8 cellular contexts compared by ENCODE assay signal in genomic region chr11:75524576-75525432, GRCh38. TPM values are rescaled to one million over a fixed set of nuclear protein-coding genes. Genes with fewer than 3 reads are reported as not detected.
DNase-seq lines count a peak whose midpoint lies in the region; ATAC-seq and FAIRE-seq lines count a peak whose summit lies in the region.

No MANE protein-coding gene starts in this region.

- peak overlapping the region; percentile 14 to 61 for H3K9ac ChIP-seq in mucosa of rectum (ENCODE audit: low read depth in 1 of 2, low read length in 2 of 2)

- H3K27ac ChIP-seq in mucosa of rectum (ENCODE audit: low read depth in 2 of 2, low read length in 2 of 2): no peak overlapping the region

- no peaks in the 10 kb centered on the region for H3K9me3 Mint-ChIP-seq in T-helper 2 cell treated with Interferon-gamma antibody and Interleukin-4, amounts not matched to agents 5 μg/mL and 100 μg/mL, for 36 hours

- H3K27me3 ChIP-seq in mucosa of rectum (ENCODE audit: control insufficient read depth in 2 of 2, insufficient read depth in 2 of 2, low read length in 2 of 2): peaks cover 8 to 10% of the 10 kb centered on the region in 2 donors

- H3K36me3 ChIP-seq in mucosa of rectum (ENCODE audit: control insufficient read depth in 2 of 2, insufficient read depth in 2 of 2, low read length in 2 of 2): no peaks in the 10 kb centered on the region

- H3K4me1 Mint-ChIP-seq in T-helper 2 cell treated with Interferon-gamma antibody and Interleukin-4, amounts not matched to agents 5 μg/mL and 100 μg/mL, for 36 hours (ENCODE audit: low read depth): peaks cover 18% of the 10 kb centered on the region

- H3K27me3 Mint-ChIP-seq in T-helper 2 cell treated with Interferon-gamma antibody and Interleukin-4, amounts not matched to agents 5 μg/mL and 100 μg/mL, for 36 hours (ENCODE audit: low read depth): peaks cover 19% of the 10 kb centered on the region

- H3K36me3 Mint-ChIP-seq in T-helper 2 cell treated with Interferon-gamma antibody and Interleukin-4, amounts not matched to agents 5 μg/mL and 100 μg/mL, for 36 hours (ENCODE audit: low read depth): no peaks in the 10 kb centered on the region

- H3K9me3 ChIP-seq in mucosa of rectum (ENCODE audit: control insufficient read depth in 2 of 2, low read length in 2 of 2): no peaks in the 10 kb centered on the region

- ATAC-seq in HG02938 (IDR thresholded peaks at IDR 0.05; ENCODE audit: unreplicated experiment): peak; percentile 15
- ATAC-seq in HG03442 (IDR thresholded peaks at IDR 0.05; ENCODE audit: unreplicated experiment): no peak

- H3K4me3 ChIP-seq in mucosa of rectum (ENCODE audit: low read length in 2 of 2): peak overlapping the region; percentile 66 to 70

- H3K4me1 ChIP-seq in mucosa of rectum (ENCODE audit: control insufficient read depth in 2 of 2, insufficient read depth in 2 of 2, low read length in 2 of 2): peaks cover 4 to 11% of the 10 kb centered on the region in 2 donors

- no peak for FAIRE-seq in urothelium cell line (lab: Jason Lieb, UNC)

- DNase-seq in EH (ENCODE audit: low read depth) (peak; percentile 65), dermis blood vessel endothelial cell (peak; percentile 42), urothelium cell line (ENCODE audit: low spot score) (peak; percentile 47), HPDE6-E6E7 (ENCODE audit: extremely low spot score) (no peak)
- no peak for DNase-seq in T-helper 2 cell treated with Interferon-gamma antibody and Interleukin-4, amounts not matched to agents 5 μg/mL and 100 μg/mL, for 36 hours (ENCODE audit: low spot score)

- peak overlapping the region; percentile 84 for H3K4me3 Mint-ChIP-seq in T-helper 2 cell treated with Interferon-gamma antibody and Interleukin-4, amounts not matched to agents 5 μg/mL and 100 μg/mL, for 36 hours

- H3K27ac Mint-ChIP-seq in T-helper 2 cell treated with Interferon-gamma antibody and Interleukin-4, amounts not matched to agents 5 μg/mL and 100 μg/mL, for 36 hours: no peak overlapping the region

RNA-seq across cellular contexts. Expression of gene GDPD5, which starts 0.9 kb away (rescaled TPM):
- total RNA-seq in dermis blood vessel endothelial cell: 37.4 and 40.7 TPM in 2 replicates

RNA-seq across cellular contexts. Expression of gene SERPINH1, which starts 37.2 kb away (rescaled TPM):
- 552 and 903 TPM in 2 replicates for total RNA-seq in dermis blood vessel endothelial cell

Comparison
In these comparisons a context has a peak if more than half of its experiments do, and no peak if none do; other contexts are left out.
1. DNase-seq: peak in EH (single experiment), dermis blood vessel endothelial cell (single experiment) and urothelium cell line (single experiment); none in T-helper 2 cell treated with Interferon-gamma antibody and Interleukin-4, amounts not matched to agents 5 μg/mL and 100 μg/mL, for 36 hours (single experiment) and HPDE6-E6E7 (single experiment).